24 cellular contexts compared by ENCODE assay signal in genomic region chr1:58133562-58133961, GRCh38.
"Had no signal": no experiment of that assay in that cellular context is flagged by ENCODE, and none has a peak within 500 bp of the region (broad histone marks: within the 10 kb centered on the region; RNA-seq: fewer than 3 reads in every experiment).

No MANE protein-coding gene starts in this region.

- H3K4me1 ChIP-seq: colonic mucosa, esophagus muscularis mucosa, esophagus squamous epithelium, foreskin keratinocyte, gastrocnemius medialis, gastroesophageal sphincter, heart left ventricle, heart right ventricle had no signal

- H3K27ac ChIP-seq: colonic mucosa, coronary artery, epithelial cell of prostate, esophagus muscularis mucosa, esophagus squamous epithelium, foreskin keratinocyte, gastrocnemius medialis, gastroesophageal sphincter, heart left ventricle, heart right ventricle had no signal

- H3K36me3 ChIP-seq: colonic mucosa, esophagus muscularis mucosa, esophagus squamous epithelium, gastrocnemius medialis, gastroesophageal sphincter, heart left ventricle, heart right ventricle had no signal

- H3K9me3 ChIP-seq: colonic mucosa, esophagus muscularis mucosa, esophagus squamous epithelium, gastrocnemius medialis, gastroesophageal sphincter had no signal

- H3K4me3 ChIP-seq: colonic mucosa, coronary artery, dorsolateral prefrontal cortex, esophagus muscularis mucosa, esophagus squamous epithelium, gastrocnemius medialis, gastroesophageal sphincter, heart left ventricle, heart right ventricle had no signal

- DNase-seq: colonic mucosa; cortex of kidney; dermis blood vessel endothelial cell; dorsolateral prefrontal cortex; effector CD4-positive, alpha-beta T cell; effector CD8-positive, alpha-beta T cell; effector memory CD4-positive, alpha-beta T cell; effector memory CD8-positive, alpha-beta T cell; endodermal cell; erythroblast; esophagus squamous epithelium; foreskin fibroblast; foreskin keratinocyte; foreskin melanocyte; gastrocnemius medialis; glutamatergic neuron; head of caudate nucleus; heart left ventricle; heart right ventricle had no signal

- H3K27me3 ChIP-seq: colonic mucosa, dorsolateral prefrontal cortex, esophagus muscularis mucosa, esophagus squamous epithelium, foreskin keratinocyte, gastrocnemius medialis, gastroesophageal sphincter, heart left ventricle, heart right ventricle had no signal

- ATAC-seq: effector memory CD8-positive, alpha-beta T cell; esophagus mucosa; foreskin keratinocyte; gastrocnemius medialis; gastroesophageal sphincter; heart left ventricle; heart right ventricle had no signal
